In genomic region chr12:45260854-45261253, GRCh38 we compare ENCODE assay signal across 22 cellular contexts.
"Had no signal": no experiment of that assay in that cellular context is flagged by ENCODE, and none has a peak within 500 bp of the region (broad histone marks: within the 10 kb centered on the region; RNA-seq: fewer than 3 reads in every experiment).

No MANE protein-coding gene starts in this region.

- H3K27me3 Mint-ChIP-seq: activated CD4-positive, alpha-beta T cell treated with anti-CD3 and anti-CD28 coated beads, Interleukin-2, amount 10 ng/mL, durations not matched to agents 7 days and 5 days; activated CD8-positive, alpha-beta memory T cell treated with anti-CD3 and anti-CD28 coated beads, Interleukin-2, amount 10 ng/mL, durations not matched to agents 7 days and 5 days; activated CD8-positive, alpha-beta T cell treated with anti-CD3 and anti-CD28 coated beads for 36 hours; activated naive CD4-positive, alpha-beta T cell treated with anti-CD3 and anti-CD28 coated beads, Interleukin-2, amount 10 ng/mL, durations not matched to agents 7 days and 5 days; activated naive CD8-positive, alpha-beta T cell treated with anti-CD3 and anti-CD28 coated beads, Interleukin-2, amount 50 U/mL, for 24 hours; natural killer cell treated with Interleukin-12 subunit alpha and Interleukin-12 subunit beta and Interleukin-15 and Interleukin-18, amount 100 ng/mL, for 72 hours; stimulated activated naive CD8-positive, alpha-beta T cell treated with anti-CD3 and anti-CD28 coated beads, Interleukin-15, amount 100 ng/mL, for 72 hours had no signal

- H3K4me3 Mint-ChIP-seq: activated CD4-positive, alpha-beta T cell treated with anti-CD3 and anti-CD28 coated beads, Interleukin-2, amount 10 ng/mL, durations not matched to agents 7 days and 5 days; activated CD8-positive, alpha-beta memory T cell treated with anti-CD3 and anti-CD28 coated beads, Interleukin-2, amount 10 ng/mL, durations not matched to agents 7 days and 5 days; activated CD8-positive, alpha-beta T cell treated with anti-CD3 and anti-CD28 coated beads for 36 hours; activated naive CD4-positive, alpha-beta T cell treated with anti-CD3 and anti-CD28 coated beads, Interleukin-2, amount 10 ng/mL, durations not matched to agents 7 days and 5 days; activated naive CD8-positive, alpha-beta T cell treated with anti-CD3 and anti-CD28 coated beads, Interleukin-2, amount 50 U/mL, for 24 hours; immature natural killer cell; natural killer cell treated with Interleukin-12 subunit alpha and Interleukin-12 subunit beta and Interleukin-15 and Interleukin-18, amount 100 ng/mL, for 72 hours; stimulated activated effector memory CD8-positive, alpha-beta T cell treated with anti-CD3 and anti-CD28 coated beads, Interleukin-12 subunit alpha, Interleukin-12 subunit beta, amount 100 ng/mL, for 72 hours; stimulated activated naive CD8-positive, alpha-beta T cell treated with anti-CD3 and anti-CD28 coated beads, Interleukin-15, amount 100 ng/mL, for 72 hours had no signal

- FAIRE-seq: endometrium had no signal

- H3K36me3 Mint-ChIP-seq: immature natural killer cell; natural killer cell treated with Interleukin-12 subunit alpha and Interleukin-12 subunit beta and Interleukin-15 and Interleukin-18, amount 100 ng/mL, for 72 hours; stimulated activated effector memory CD8-positive, alpha-beta T cell treated with anti-CD3 and anti-CD28 coated beads, Interleukin-12 subunit alpha, Interleukin-12 subunit beta, amount 100 ng/mL, for 72 hours had no signal

- H3K4me3 ChIP-seq: body of pancreas, lung, psoas muscle, suprapubic skin, upper lobe of left lung had no signal

- H3K27ac Mint-ChIP-seq: activated CD8-positive, alpha-beta memory T cell treated with anti-CD3 and anti-CD28 coated beads, Interleukin-2, amount 10 ng/mL, durations not matched to agents 7 days and 5 days; activated CD8-positive, alpha-beta T cell treated with anti-CD3 and anti-CD28 coated beads for 36 hours; activated naive CD4-positive, alpha-beta T cell treated with anti-CD3 and anti-CD28 coated beads, Interleukin-2, amount 10 ng/mL, durations not matched to agents 7 days and 5 days; activated naive CD8-positive, alpha-beta T cell treated with anti-CD3 and anti-CD28 coated beads, Interleukin-2, amount 50 U/mL, for 24 hours; immature natural killer cell; natural killer cell treated with Interleukin-12 subunit alpha and Interleukin-12 subunit beta and Interleukin-15 and Interleukin-18, amount 100 ng/mL, for 72 hours; stimulated activated effector memory CD8-positive, alpha-beta T cell treated with anti-CD3 and anti-CD28 coated beads, Interleukin-12 subunit alpha, Interleukin-12 subunit beta, amount 100 ng/mL, for 72 hours; stimulated activated naive CD8-positive, alpha-beta T cell treated with anti-CD3 and anti-CD28 coated beads, Interleukin-15, amount 100 ng/mL, for 72 hours had no signal

- H3K36me3 ChIP-seq: suprapubic skin, upper lobe of left lung had no signal

- H3K9me3 Mint-ChIP-seq: activated CD4-positive, alpha-beta T cell treated with anti-CD3 and anti-CD28 coated beads, Interleukin-2, amount 10 ng/mL, durations not matched to agents 7 days and 5 days; activated CD8-positive, alpha-beta T cell treated with anti-CD3 and anti-CD28 coated beads for 36 hours; activated naive CD4-positive, alpha-beta T cell treated with anti-CD3 and anti-CD28 coated beads, Interleukin-2, amount 10 ng/mL, durations not matched to agents 7 days and 5 days; activated naive CD8-positive, alpha-beta T cell treated with anti-CD3 and anti-CD28 coated beads, Interleukin-2, amount 50 U/mL, for 24 hours; immature natural killer cell; natural killer cell treated with Interleukin-12 subunit alpha and Interleukin-12 subunit beta and Interleukin-15 and Interleukin-18, amount 100 ng/mL, for 72 hours; stimulated activated effector memory CD8-positive, alpha-beta T cell treated with anti-CD3 and anti-CD28 coated beads, Interleukin-12 subunit alpha, Interleukin-12 subunit beta, amount 100 ng/mL, for 72 hours; stimulated activated naive CD8-positive, alpha-beta T cell treated with anti-CD3 and anti-CD28 coated beads, Interleukin-15, amount 100 ng/mL, for 72 hours had no signal

- ATAC-seq: activated CD8-positive, alpha-beta memory T cell treated with anti-CD3 and anti-CD28 coated beads, Interleukin-2, amount 10 ng/mL, durations not matched to agents 7 days and 5 days; activated CD8-positive, alpha-beta T cell treated with anti-CD3 and anti-CD28 coated beads for 36 hours; activated naive CD8-positive, alpha-beta T cell treated with anti-CD3 and anti-CD28 coated beads, Interleukin-2, amount 50 U/mL, for 24 hours; body of pancreas; natural killer cell treated with Interleukin-12 subunit alpha and Interleukin-12 subunit beta and Interleukin-15 and Interleukin-18, amount 100 ng/mL, for 72 hours; stimulated activated effector memory CD8-positive, alpha-beta T cell treated with anti-CD3 and anti-CD28 coated beads, Interleukin-12 subunit alpha, Interleukin-12 subunit beta, amount 100 ng/mL, for 72 hours; stimulated activated naive CD8-positive, alpha-beta T cell treated with anti-CD3 and anti-CD28 coated beads, Interleukin-15, amount 100 ng/mL, for 72 hours had no signal

- H3K27ac ChIP-seq: body of pancreas, foreskin keratinocyte, psoas muscle, suprapubic skin, upper lobe of left lung had no signal

- H3K9me3 ChIP-seq: body of pancreas, psoas muscle, suprapubic skin, upper lobe of left lung had no signal

- DNase-seq: activated CD4-positive, alpha-beta T cell treated with anti-CD3 and anti-CD28 coated beads, Interleukin-2, amount 10 ng/mL, durations not matched to agents 7 days and 5 days; activated CD4-positive, CD25-positive, alpha-beta regulatory T cell treated with anti-CD3 and anti-CD28 coated beads, Interleukin-2, amount 50 U/mL, for 72 hours; activated CD8-positive, alpha-beta memory T cell treated with anti-CD3 and anti-CD28 coated beads, Interleukin-2, amount 10 ng/mL, durations not matched to agents 7 days and 5 days; activated CD8-positive, alpha-beta T cell treated with anti-CD3 and anti-CD28 coated beads for 36 hours; activated effector memory CD4-positive, alpha-beta T cell treated with anti-CD3 and anti-CD28 coated beads, Interleukin-2, amount 50 U/mL, for 16 hours; activated naive CD4-positive, alpha-beta T cell treated with anti-CD3 and anti-CD28 coated beads, Interleukin-2, amount 10 ng/mL, durations not matched to agents 7 days and 5 days; activated naive CD8-positive, alpha-beta T cell treated with anti-CD3 and anti-CD28 coated beads, Interleukin-2, amount 50 U/mL, for 24 hours; activated T-cell treated with anti-CD3 and anti-CD28 coated beads for 4 hours; body of pancreas; immature natural killer cell; midbrain; psoas muscle; right cardiac atrium; stimulated activated CD4-positive, alpha-beta T cell treated with anti-CD3 and anti-CD28 coated beads, Interleukin-1b, Interleukin-23, amount 100 ng/mL, for 48 hours; stimulated activated naive CD8-positive, alpha-beta T cell treated with anti-CD3 and anti-CD28 coated beads, Interleukin-15, amount 100 ng/mL, for 72 hours; upper lobe of left lung had no signal

- H3K27me3 ChIP-seq: body of pancreas, foreskin keratinocyte, suprapubic skin, upper lobe of left lung had no signal
